Comparison of ENCODE assay signal across 11 cellular contexts in the genomic region with DNA sequence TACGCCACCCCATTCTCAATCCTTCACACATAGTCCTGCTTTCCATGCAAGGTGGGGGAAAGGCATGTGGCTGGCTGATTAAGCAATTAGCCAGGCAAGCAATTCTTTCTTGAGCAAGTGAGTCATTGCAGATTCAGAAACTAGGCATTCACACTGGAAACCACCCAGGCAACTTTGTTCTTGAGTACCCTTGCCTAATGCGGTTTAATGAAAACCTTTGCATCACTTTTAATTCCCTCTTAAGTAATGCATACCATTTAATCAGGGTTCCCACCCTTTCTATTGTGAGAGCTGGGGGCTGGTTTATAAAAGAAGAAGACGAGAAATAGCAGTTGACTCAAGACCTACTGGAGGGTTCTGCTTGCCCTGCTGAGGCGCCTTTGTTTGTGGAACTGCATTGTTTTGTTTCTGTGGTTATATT. TPM values are rescaled to one million over a fixed set of nuclear protein-coding genes. Genes with fewer than 3 reads are reported as not detected.
A peak's percentile ranks its signal among the peaks of the same experiment; 100 is the strongest.
DNase-seq lines count a peak whose midpoint lies in the region; ATAC-seq lines count a peak whose summit lies in the region.
"Had no signal": no experiment of that assay in that cellular context is flagged by ENCODE, and none has a peak within 500 bp of the region (broad histone marks: within the 10 kb centered on the region; RNA-seq: fewer than 3 reads in every experiment).

No MANE protein-coding gene starts in this region.

- DNase-seq in ELR (ENCODE audit: low read depth) (peak; percentile 10), NCI-H69 (lab: John Stamatoyannopoulos, UW) (peak; percentile 1), ecto neural progenitor cell (ENCODE audit: low spot score) (peak; percentile 46), myocyte (ENCODE audit: low read depth) (peak; percentile 57), 8988T (no peak), NCI-H345 treated with DMSO at 0.1 percent for 48 hours (lab: John Stamatoyannopoulos, UW; ENCODE audit: unreplicated experiment) (no peak)
- DNase-seq: activated effector memory CD4-positive, alpha-beta T cell treated with anti-CD3 and anti-CD28 coated beads, Interleukin-2, amount 50 U/mL, for 16 hours; DMS79 treated with DMSO at 0.1 percent for 48 hours had no signal

- ATAC-seq in HG02571 (IDR thresholded peaks at IDR 0.05; ENCODE audit: unreplicated experiment), result no peak
- no peak for ATAC-seq in GM19467 (IDR thresholded peaks at IDR 0.05; ENCODE audit: unreplicated experiment)
- ATAC-seq: gastroesophageal sphincter had no signal

RNA-seq across cellular contexts. Expression of a gene that starts 49.0 kb away (rescaled TPM):
- total RNA-seq in myocyte, result 0.27 TPM in 1 of 2 replicates, not detected in the other
- polyA plus RNA-seq in myocyte (2012), result not detected

Comparison
In these comparisons a context has a peak if more than half of its experiments do, and no peak if none do; other contexts are left out.
1. DNase-seq: peak in ELR (single experiment), NCI-H69 (single experiment), ecto neural progenitor cell (single experiment) and myocyte (single experiment); none in 8988T (single experiment) and NCI-H345 treated with DMSO at 0.1 percent for 48 hours (single experiment).